26 cellular contexts compared by ENCODE assay signal in genomic region chr1:7424352-7424890, GRCh38.
DNase-seq lines count a peak whose midpoint lies in the region; ATAC-seq and TF ChIP-seq lines count a peak whose summit lies in the region.
"Had no signal": no experiment of that assay in that cellular context is flagged by ENCODE, and none has a peak within 500 bp of the region (broad histone marks: within the 10 kb centered on the region; RNA-seq: fewer than 3 reads in every experiment).

No MANE protein-coding gene starts in this region.

- H3K27ac ChIP-seq in brain microvascular endothelial cell: no peak overlapping the region
- H3K27ac ChIP-seq in upper lobe of right lung: no peak overlapping the region
- H3K27ac ChIP-seq: dorsolateral prefrontal cortex, neutrophil, psoas muscle, SJCRH30, tibial nerve had no signal

- no peaks in the 10 kb centered on the region for H3K4me1 ChIP-seq in upper lobe of right lung
- H3K4me1 ChIP-seq: HAP-1, psoas muscle, tibial nerve had no signal

- no peak overlapping the region for H3K4me3 ChIP-seq in brain microvascular endothelial cell (ENCODE audit: low read depth, low read length)
- H3K4me3 ChIP-seq in upper lobe of right lung: no peak overlapping the region
- H3K4me3 ChIP-seq: A549, dorsolateral prefrontal cortex, HAP-1, psoas muscle, SJCRH30, tibial nerve had no signal

- DNase-seq in left cardiac atrium: peak; percentile 28
- no peak for DNase-seq in Right ventricle myocardium inferior (ENCODE audit: missing footprints)
- DNase-seq in brain microvascular endothelial cell: peak; percentile 48
- peak; percentile 59 for DNase-seq in hepatic stellate cell (ENCODE audit: low spot score)
- DNase-seq in upper lobe of right lung: peak; percentile 9
- no peak for DNase-seq in erythroblast (lab: John Stamatoyannopoulos, UW)
- DNase-seq in DMS114 treated with DMSO at 0.1 percent for 48 hours (lab: John Stamatoyannopoulos, UW; ENCODE audit: unreplicated experiment): no peak
- DNase-seq in GDM1 (lab: John Stamatoyannopoulos, UW): no peak
- DNase-seq: activated CD4-positive, alpha-beta T cell treated with anti-CD3 and anti-CD28 coated beads, Interleukin-2, amount 50 U/mL, for 4 hours; activated naive CD4-positive, alpha-beta T cell treated with anti-CD3 and anti-CD28 coated beads, Interleukin-2, amount 50 U/mL, for 16 hours; activated T-cell treated with anti-CD3 and anti-CD28 coated beads, Interleukin-2, amount 50 U/mL, for 72 hours; amygdala; DMS53; KG1; NCI-H1417 treated with DMSO at 0.1 percent for 48 hours; NCI-H2081 treated with DMSO at 0.1 percent for 48 hours; NCI-H226; psoas muscle; SJCRH30 had no signal

- H3K27me3 ChIP-seq in brain microvascular endothelial cell (replicated peaks) (no peaks in the 10 kb centered on the region), upper lobe of right lung (no peaks in the 10 kb centered on the region)
- H3K27me3 ChIP-seq: dorsolateral prefrontal cortex, neutrophil, SJCRH30, tibial nerve had no signal

- H3K36me3 ChIP-seq in brain microvascular endothelial cell (replicated peaks) (no peaks in the 10 kb centered on the region), upper lobe of right lung (no peaks in the 10 kb centered on the region)
- H3K36me3 ChIP-seq: HAP-1, neutrophil, SJCRH30, tibial nerve had no signal

- ATAC-seq in left cardiac atrium (peak in 1 of 2 donors; percentile 77), Right ventricle myocardium inferior (no peak), upper lobe of right lung (no peak)
- ATAC-seq: A549; activated T-cell treated with anti-CD3 and anti-CD28 coated beads, Interleukin-2, amount 50 U/mL, for 72 hours; Panc1; psoas muscle; WTC11 had no signal

- intact Hi-C loops in left cardiac atrium (cut with DNase I): no loop called here
- intact Hi-C loops in Right ventricle myocardium inferior (cut with DNase I): no loop called here
- intact Hi-C loops in upper lobe of right lung (cut with DNase I): no loop called here

- no peaks in the 10 kb centered on the region for H3K9me3 ChIP-seq in upper lobe of right lung
- H3K9me3 ChIP-seq: A549, HAP-1, neutrophil, psoas muscle, SJCRH30, tibial nerve had no signal

- TF ChIP-seq CTCF in brain microvascular endothelial cell (IDR thresholded peaks at IDR 0.05; ENCODE audit: low read depth, low read length, missing control alignments): no peak
- TF ChIP-seq CTCF in upper lobe of right lung (IDR thresholded peaks at IDR 0.05): no peak

- in situ Hi-C loops in brain microvascular endothelial cell (cut with HindIII; ENCODE audit: low pct_ligation_motif_present, low sequenced_read_pairs): no loop called here

- TF ChIP-seq POLR2A in erythroblast (IDR thresholded peaks at IDR 0.05; ENCODE audit: low read length): no peak

Comparison
In these comparisons a context has a peak if more than half of its experiments do, and no peak if none do; other contexts are left out.
1. DNase-seq: peak in left cardiac atrium (single experiment), brain microvascular endothelial cell (single experiment), hepatic stellate cell (single experiment) and upper lobe of right lung (single experiment); none in Right ventricle myocardium inferior (single experiment), erythroblast (0 of 2), DMS114 treated with DMSO at 0.1 percent for 48 hours (single experiment) and GDM1 (single experiment).